ENCODE assay signal across 19 cellular contexts in the genomic region with DNA sequence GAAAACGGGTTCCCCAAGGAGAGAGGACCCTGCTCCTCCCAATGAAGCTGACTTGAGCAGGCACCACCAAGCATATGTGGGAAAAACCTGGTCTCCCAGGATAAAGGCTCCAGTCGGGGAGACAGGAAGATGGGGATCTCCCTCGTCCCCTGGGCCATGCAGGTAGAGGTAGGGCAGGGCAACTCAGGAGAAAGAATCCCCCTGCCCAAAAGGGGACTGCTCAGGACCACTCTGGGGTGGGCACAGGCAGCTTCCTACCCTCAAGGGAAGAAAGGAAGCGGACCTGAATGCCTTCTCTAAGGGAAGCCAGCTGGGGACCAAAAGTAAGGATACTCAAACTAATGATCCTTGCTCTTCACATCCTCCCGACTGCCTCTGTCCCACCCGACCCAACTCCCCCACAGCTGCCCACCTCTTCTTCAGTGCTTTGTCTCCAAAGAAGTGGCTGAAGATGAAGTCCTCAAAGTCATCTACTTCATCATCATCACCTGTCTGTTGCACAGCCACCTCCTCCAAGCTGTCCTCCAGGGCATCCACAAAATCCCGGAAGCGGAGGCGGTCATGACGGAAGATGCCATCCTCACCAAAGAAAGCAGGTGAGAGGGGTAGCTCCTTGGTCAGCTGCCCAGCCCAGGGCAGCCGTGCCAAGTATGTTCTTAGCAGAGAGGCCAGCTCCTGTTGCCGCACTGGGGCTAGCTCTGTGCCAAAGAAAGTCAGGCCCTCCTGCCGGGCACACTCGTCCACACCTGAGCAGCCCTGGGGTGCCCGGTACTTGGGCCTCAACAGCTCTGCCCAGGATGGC. TPM values are rescaled to one million over a fixed set of nuclear protein-coding genes. Genes with fewer than 3 reads are reported as not detected.
DNase-seq lines count a peak whose midpoint lies in the region; ATAC-seq and TF ChIP-seq lines count a peak whose summit lies in the region.
"Had no signal": no experiment of that assay in that cellular context is flagged by ENCODE, and none has a peak within 500 bp of the region (broad histone marks: within the 10 kb centered on the region; RNA-seq: fewer than 3 reads in every experiment).

No MANE protein-coding gene starts in this region.

- peak overlapping the region; percentile 59 for H3K27ac ChIP-seq in left ventricle myocardium inferior (replicated peaks)
- peak overlapping the region; percentile 65 for H3K27ac ChIP-seq in naive thymus-derived CD4-positive, alpha-beta T cell (ENCODE audit: low read depth, low read length)
- no peak overlapping the region for H3K27ac ChIP-seq in brain microvascular endothelial cell
- H3K27ac ChIP-seq in stomach, result peak overlapping the region in 2 of 5 donors; percentile 61 to 74
- H3K27ac ChIP-seq: ovary, WERI-Rb-1 had no signal

- TF ChIP-seq EP300 in stomach (IDR thresholded peaks at IDR 0.05), result no peak

- no peak for ATAC-seq in T-helper 17 cell
- no peak for ATAC-seq in naive thymus-derived CD4-positive, alpha-beta T cell
- ATAC-seq: activated CD8-positive, alpha-beta memory T cell treated with anti-CD3 and anti-CD28 coated beads, Interleukin-2, amount 10 ng/mL, durations not matched to agents 7 days and 5 days had no signal

- in situ Hi-C loops in brain microvascular endothelial cell (cut with HindIII; ENCODE audit: low pct_ligation_motif_present, low sequenced_read_pairs), result no loop called here

- no peak overlapping the region for H3K4me3 ChIP-seq in left ventricle myocardium inferior
- H3K4me3 ChIP-seq in naive thymus-derived CD4-positive, alpha-beta T cell (ENCODE audit: low read length), result no peak overlapping the region
- H3K4me3 ChIP-seq in brain microvascular endothelial cell (ENCODE audit: low read depth, low read length), result no peak overlapping the region
- H3K4me3 ChIP-seq in stomach, result no peak overlapping the region
- H3K4me3 ChIP-seq: ovary, smooth muscle cell had no signal

- H3K4me1 ChIP-seq in left ventricle myocardium inferior, result peaks cover 52% of the 10 kb centered on the region
- H3K4me1 ChIP-seq in naive thymus-derived CD4-positive, alpha-beta T cell (ENCODE audit: control insufficient read depth in 2 of 2, insufficient read depth in 2 of 2, low read length in 2 of 2), result peaks cover 38 to 39% of the 10 kb centered on the region in 2 donors
- H3K4me1 ChIP-seq in stomach, result peaks cover 34 to 53% (median 44%) of the 10 kb centered on the region in 4 donors

- H3K36me3 Mint-ChIP-seq in T-helper 17 cell (ENCODE audit: low read depth), result peaks cover 7% of the 10 kb centered on the region
- H3K36me3 Mint-ChIP-seq in naive thymus-derived CD4-positive, alpha-beta T cell, result peaks cover 0 to 18% (median 10%) of the 10 kb centered on the region in 5 donors
- H3K36me3 Mint-ChIP-seq: brain had no signal

- intact Hi-C loops in left ventricle myocardium inferior (cut with micrococcal nuclease) (no loop called here), cardiac septum (cut with DNase I) (loop anchor here (2.0 kb wide), 1 partner anchor 69 kb away; no protein-coding TSS in a partner anchor), stomach (cut with DNase I; ENCODE audit: low total_unique reads) (no loop called here)
- intact Hi-C loops in naive thymus-derived CD4-positive, alpha-beta T cell (cut with micrococcal nuclease), result no loop called here

- 70 to 87% (median 82%) methylated on average over 9 to 15 of the region's 15 CpGs for WGBS in stomach, 5 donors

- no peaks in the 10 kb centered on the region for H3K9me3 ChIP-seq in left ventricle myocardium inferior (replicated peaks)
- no peaks in the 10 kb centered on the region for H3K9me3 ChIP-seq in T-helper 17 cell (ENCODE audit: control insufficient read depth, low read length, poor library complexity, severe bottlenecking)
- H3K9me3 ChIP-seq in naive thymus-derived CD4-positive, alpha-beta T cell (ENCODE audit: control insufficient read depth in 2 of 3, low read length in 3 of 3), result no peaks in the 10 kb centered on the region
- no peaks in the 10 kb centered on the region for H3K9me3 ChIP-seq in stomach
- H3K9me3 ChIP-seq: ovary had no signal

- POLR2A ChIA-PET in naive thymus-derived CD4-positive, alpha-beta T cell (lab: Charles Lee), result interaction anchor here (0.5 to 2.5 kb wide), 8 partner anchors 8 to 1010 kb away, joined by 3 to 8 read pairs (median 4); partner anchors contain the start of genes PMVK and PYGO2

- TF ChIP-seq POLR2A in stomach (IDR thresholded peaks at IDR 0.05), result no peak

- peaks cover 60% of the 10 kb centered on the region for H3K4me1 Mint-ChIP-seq in T-helper 17 cell
- peaks cover 37 to 54% (median 45%) of the 10 kb centered on the region in 7 donors for H3K4me1 Mint-ChIP-seq in naive thymus-derived CD4-positive, alpha-beta T cell

- TF ChIP-seq CTCF in left ventricle myocardium inferior (IDR thresholded peaks at IDR 0.05; ENCODE audit: borderline replicate concordance) (no peak), brain microvascular endothelial cell (IDR thresholded peaks at IDR 0.05; ENCODE audit: low read depth, low read length, missing control alignments) (no peak), stomach (IDR thresholded peaks at IDR 0.05) (no peak)

- H3K36me3 ChIP-seq in left ventricle myocardium inferior, result peaks cover 34% of the 10 kb centered on the region
- H3K36me3 ChIP-seq in naive thymus-derived CD4-positive, alpha-beta T cell (ENCODE audit: control insufficient read depth in 2 of 3, insufficient read depth in 3 of 3, low read length in 3 of 3), result peaks cover 11 to 52% (median 22%) of the 10 kb centered on the region in 3 experiments
- H3K36me3 ChIP-seq in brain microvascular endothelial cell (replicated peaks), result peaks cover 5% of the 10 kb centered on the region
- H3K36me3 ChIP-seq in stomach, result peaks cover 28 to 56% (median 51%) of the 10 kb centered on the region in 4 donors
- H3K36me3 ChIP-seq: ovary had no signal

- H3K9me3 Mint-ChIP-seq in naive thymus-derived CD4-positive, alpha-beta T cell, result peaks cover 0 to 3% (median 0%) of the 10 kb centered on the region in 11 donors
- H3K9me3 Mint-ChIP-seq: brain had no signal

- H3K27ac Mint-ChIP-seq in T-helper 17 cell, result peak overlapping the region; percentile 100
- peak overlapping the region in 3 of 9 donors; percentile 31 to 88 (median 41) for H3K27ac Mint-ChIP-seq in naive thymus-derived CD4-positive, alpha-beta T cell

- DNase-seq in left ventricle myocardium inferior (no peak), cardiac septum (ENCODE audit: low spot score) (no peak), T-helper 17 cell (no peak), brain microvascular endothelial cell (no peak), stomach (no peak)
- DNase-seq in naive thymus-derived CD4-positive, alpha-beta T cell, result no peak
- no peak for DNase-seq in stimulated activated CD4-positive, alpha-beta T cell treated with anti-CD3 and anti-CD28 coated beads, Interleukin-2, amount 100 ng/mL, for 24 hours
- DNase-seq in activated CD4-positive, alpha-beta T cell treated with anti-CD3 and anti-CD28 coated beads for 1 hour, result no peak
- DNase-seq: activated CD8-positive, alpha-beta memory T cell treated with anti-CD3 and anti-CD28 coated beads, Interleukin-2, amount 10 ng/mL, durations not matched to agents 7 days and 5 days; activated gamma-delta T cell treated with Interleukin-2 at 50 U/mL for 16 hours; KBM-7; kidney glomerular epithelial cell; NCI-H1092 treated with DMSO at 0.1 percent for 48 hours; stimulated activated naive CD4-positive, alpha-beta T cell; T-helper 1 cell; WERI-Rb-1 had no signal

- no peaks in the 10 kb centered on the region for H3K27me3 ChIP-seq in left ventricle myocardium inferior (ENCODE audit: low read depth)
- H3K27me3 ChIP-seq in naive thymus-derived CD4-positive, alpha-beta T cell (ENCODE audit: control insufficient read depth in 2 of 2, insufficient read depth in 2 of 2, low read length in 2 of 2), result no peaks in the 10 kb centered on the region
- H3K27me3 ChIP-seq in brain microvascular endothelial cell (replicated peaks), result no peaks in the 10 kb centered on the region
- H3K27me3 ChIP-seq in stomach, result no peaks in the 10 kb centered on the region
- H3K27me3 ChIP-seq: ovary had no signal

- H3K4me3 Mint-ChIP-seq in T-helper 17 cell, result peak overlapping the region; percentile 99
- no peak overlapping the region for H3K4me3 Mint-ChIP-seq in naive thymus-derived CD4-positive, alpha-beta T cell
- H3K4me3 Mint-ChIP-seq: activated CD8-positive, alpha-beta memory T cell treated with anti-CD3 and anti-CD28 coated beads, Interleukin-2, amount 10 ng/mL, durations not matched to agents 7 days and 5 days; brain had no signal

- no peaks in the 10 kb centered on the region for H3K27me3 Mint-ChIP-seq in T-helper 17 cell
- H3K27me3 Mint-ChIP-seq in naive thymus-derived CD4-positive, alpha-beta T cell, result no peaks in the 10 kb centered on the region
- H3K27me3 Mint-ChIP-seq: activated CD8-positive, alpha-beta memory T cell treated with anti-CD3 and anti-CD28 coated beads, Interleukin-2, amount 10 ng/mL, durations not matched to agents 7 days and 5 days; brain had no signal

- CTCF ChIA-PET in naive thymus-derived CD4-positive, alpha-beta T cell (lab: Charles Lee), result interaction anchor here (0.6 to 2.3 kb wide), 6 partner anchors 9 to 386 kb away, joined by 3 to 18 read pairs (median 3); partner anchors contain the start of gene PMVK

RNA-seq across cellular contexts. Expression of gene PMVK, which starts 8.8 kb away (rescaled TPM):
- total RNA-seq in left ventricle myocardium inferior (46.5 TPM), cardiac septum (30.9 TPM), T-helper 17 cell (10 to 100 TPM; 19.0 to 19.9 TPM), stomach (10 to 100 TPM; 10.1 to 47.3 (median 36.8) TPM)
- total RNA-seq in naive thymus-derived CD4-positive, alpha-beta T cell, result 10 to 100 TPM; 11.3 to 35.1 (median 12.6) TPM
- 10 to 100 TPM; 38.7 to 41.4 TPM for polyA plus RNA-seq in naive thymus-derived CD4-positive, alpha-beta T cell
- polyA plus RNA-seq in stomach, result 10 to 100 TPM; 37.4 to 57.1 (median 45.2) TPM

RNA-seq across cellular contexts. Expression of gene PBXIP1, which starts 10.5 kb away (rescaled TPM):
- total RNA-seq in left ventricle myocardium inferior, result 52.3 TPM
- 49.1 TPM for total RNA-seq in cardiac septum
- 100 to 1,000 TPM; 634 to 767 TPM for total RNA-seq in T-helper 17 cell
- total RNA-seq in naive thymus-derived CD4-positive, alpha-beta T cell, result 100 to 1,000 TPM; 107 to 390 (median 383) TPM
- 100 to 1,000 TPM; 234 to 318 TPM for polyA plus RNA-seq in naive thymus-derived CD4-positive, alpha-beta T cell
- 100 to 1,000 TPM in 1 of 5 donors, 10 to 100 TPM in 4; 66.5 to 123 (median 81.1) TPM for total RNA-seq in stomach
- polyA plus RNA-seq in stomach, result 10 to 100 TPM; 19.7 to 59.0 (median 33.4) TPM

RNA-seq across cellular contexts. Expression of gene PYGO2, which starts 16.2 kb away (rescaled TPM):
- total RNA-seq in left ventricle myocardium inferior (12.9 TPM), cardiac septum (16.9 TPM), T-helper 17 cell (10 to 100 TPM; 34.7 to 45.1 TPM), stomach (10 to 100 TPM in 4 of 5 donors, 1 to 10 TPM in 1; 8.1 to 75.3 (median 36.2) TPM)
- total RNA-seq in naive thymus-derived CD4-positive, alpha-beta T cell, result 10 to 100 TPM; 33.0 to 69.5 (median 46.2) TPM
- polyA plus RNA-seq in naive thymus-derived CD4-positive, alpha-beta T cell, result 10 to 100 TPM; 33.0 to 64.0 TPM
- polyA plus RNA-seq in stomach, result 10 to 100 TPM; 12.2 to 19.8 (median 16.1) TPM

RNA-seq across cellular contexts. Expression of gene SHC1, which starts 25.2 kb away (rescaled TPM):
- total RNA-seq in left ventricle myocardium inferior (43.0 TPM), cardiac septum (70.5 TPM), T-helper 17 cell (100 to 1,000 TPM in 1 of 2 donors, 10 to 100 TPM in 1; 99.5 to 105 TPM), stomach (10 to 100 TPM; 23.2 to 81.1 (median 59.6) TPM)
- total RNA-seq in naive thymus-derived CD4-positive, alpha-beta T cell, result 10 to 100 TPM; 71.0 to 76.9 (median 73.7) TPM
- 10 to 100 TPM; 29.6 to 38.3 TPM for polyA plus RNA-seq in naive thymus-derived CD4-positive, alpha-beta T cell
- 10 to 100 TPM; 43.7 to 58.8 (median 56.1) TPM for polyA plus RNA-seq in stomach

RNA-seq across cellular contexts. Expression of gene CKS1B, which starts 29.1 kb away (rescaled TPM):
- total RNA-seq in left ventricle myocardium inferior (17.8 TPM), cardiac septum (16.0 TPM), T-helper 17 cell (1 to 10 TPM; 9.3 to 9.4 TPM), stomach (10 to 100 TPM in 2 of 5 donors, 1 to 10 TPM in 3; 4.7 to 36.1 (median 5.2) TPM)
- 100 to 1,000 TPM in 1 of 5 experiments, 10 to 100 TPM in 3, 1 to 10 TPM in 1; 8.4 to 105 (median 10.2) TPM for total RNA-seq in naive thymus-derived CD4-positive, alpha-beta T cell
- polyA plus RNA-seq in naive thymus-derived CD4-positive, alpha-beta T cell, result 10 to 100 TPM; 37.1 to 55.2 TPM
- 10 to 100 TPM; 40.9 to 73.3 (median 63.9) TPM for polyA plus RNA-seq in stomach
